In the genomic region with DNA sequence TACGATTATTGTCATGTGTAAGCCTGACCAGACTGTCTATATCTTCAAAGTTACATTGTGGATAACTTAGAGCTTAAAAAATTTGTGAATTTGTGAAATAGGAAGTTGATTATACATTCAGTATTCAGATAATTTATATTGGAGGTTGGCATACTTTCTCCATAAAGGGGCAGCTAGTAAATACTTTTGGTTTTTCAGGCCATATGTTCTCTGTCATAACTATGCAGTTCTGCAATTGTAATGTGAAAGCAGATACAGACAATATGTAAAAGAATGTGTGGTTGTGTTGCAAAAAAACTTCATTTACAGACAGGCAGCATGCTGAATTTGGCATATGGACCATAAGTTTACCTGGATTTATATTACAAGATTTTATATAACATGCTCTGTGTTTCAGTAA, we compare ENCODE assay signal across 17 cellular contexts. TPM values are rescaled to one million over a fixed set of nuclear protein-coding genes. Genes with fewer than 3 reads are reported as not detected.
DNase-seq lines count a peak whose midpoint lies in the region; ATAC-seq and TF ChIP-seq lines count a peak whose summit lies in the region.
"Had no signal": no experiment of that assay in that cellular context is flagged by ENCODE, and none has a peak within 500 bp of the region (broad histone marks: within the 10 kb centered on the region; RNA-seq: fewer than 3 reads in every experiment).

No MANE protein-coding gene starts in this region.

- no peak for TF ChIP-seq POLR2A in esophagus squamous epithelium (IDR thresholded peaks at IDR 0.05)

- H3K9me3 ChIP-seq in SK-N-MC (ENCODE audit: low read depth, low read length) (no peaks in the 10 kb centered on the region; the same call in 1 of the 2 replicates), lower lobe of right lung (no peaks in the 10 kb centered on the region), esophagus squamous epithelium (no peaks in the 10 kb centered on the region)
- H3K9me3 ChIP-seq: BE2C, Caco-2, HAP-1 had no signal

- peaks cover 90% of the 10 kb centered on the region for H3K36me3 ChIP-seq in SK-N-MC (ENCODE audit: insufficient read depth, low read length)
- H3K36me3 ChIP-seq in lower lobe of right lung, result peaks cover 64% of the 10 kb centered on the region
- peaks cover 0 to 93% (median 0%) of the 10 kb centered on the region in 3 donors for H3K36me3 ChIP-seq in esophagus squamous epithelium

- H3K4me3 ChIP-seq in AG10803 (ENCODE audit: low read length) (no peak overlapping the region), SK-N-MC (no peak overlapping the region), fibroblast of villous mesenchyme (ENCODE audit: low read depth, low read length) (no peak overlapping the region), lower lobe of right lung (no peak overlapping the region), esophagus squamous epithelium (no peak overlapping the region)
- H3K4me3 ChIP-seq: GM12878, GM23248, HAP-1 had no signal

- intact Hi-C loops in lower lobe of right lung (cut with DNase I) (no loop called here), esophagus squamous epithelium (cut with DNase I) (no loop called here)

- ATAC-seq in lower lobe of right lung, result no peak
- ATAC-seq: GM12878, HepG2 had no signal

- peak; percentile 59 for DNase-seq in AG10803 (ENCODE audit: low read depth)
- no peak for DNase-seq in SK-N-MC (ENCODE audit: low read depth, low spot score)
- DNase-seq in dedifferentiated amniotic fluid mesenchymal stem cell (ENCODE audit: extremely low spot score), result peak; percentile 24
- peak; percentile 73 for DNase-seq in fibroblast of villous mesenchyme (ENCODE audit: low read depth)
- DNase-seq in lower lobe of right lung, result no peak
- no peak for DNase-seq in GM13976 (ENCODE audit: low spot score)
- no peak for DNase-seq in esophagus squamous epithelium (lab: John Stamatoyannopoulos, UW)
- no peak for DNase-seq in NCI-H2081 treated with DMSO at 0.1 percent for 48 hours (lab: John Stamatoyannopoulos, UW)
- DNase-seq: 8988T; BE2C; C1 segment of cervical spinal cord; Caco-2; CD4-positive, CD25-positive, alpha-beta regulatory T cell; GM23248 had no signal

- no peak overlapping the region for H3K9ac ChIP-seq in SK-N-MC (ENCODE audit: insufficient read length)
- H3K9ac ChIP-seq: GM23248 had no signal

- no peaks in the 10 kb centered on the region for H3K27me3 ChIP-seq in lower lobe of right lung (ENCODE audit: low read depth)
- no peaks in the 10 kb centered on the region for H3K27me3 ChIP-seq in esophagus squamous epithelium
- H3K27me3 ChIP-seq: BE2C had no signal

- H3K27ac ChIP-seq in SK-N-MC, result peak overlapping the region; percentile 61; the same call in 1 of the 2 replicates
- H3K27ac ChIP-seq in lower lobe of right lung, result no peak overlapping the region
- H3K27ac ChIP-seq in esophagus squamous epithelium, result no peak overlapping the region
- H3K27ac ChIP-seq: GM23248 had no signal

- no peaks in the 10 kb centered on the region for H3K4me1 ChIP-seq in lower lobe of right lung
- H3K4me1 ChIP-seq in esophagus squamous epithelium, result no peaks in the 10 kb centered on the region
- H3K4me1 ChIP-seq: BE2C, Caco-2, HAP-1 had no signal

- in situ Hi-C loops in GM13976 (cut with MboI; ENCODE audit: low sequenced_read_pairs, unreplicated experiment), result no loop called here

- TF ChIP-seq CTCF in AG10803 (conservative IDR thresholded peaks at IDR 0.05; ENCODE audit: low read length) (no peak), fibroblast of villous mesenchyme (IDR thresholded peaks at IDR 0.05; ENCODE audit: insufficient read depth, low read depth, low read length) (no peak), lower lobe of right lung (IDR thresholded peaks at IDR 0.05) (no peak), GM13976 (IDR thresholded peaks at IDR 0.05; ENCODE audit: borderline replicate concordance, control extremely low read depth, extremely low read depth, insufficient read depth, missing control alignments) (no peak), esophagus squamous epithelium (IDR thresholded peaks at IDR 0.05) (no peak)

- WGBS in esophagus squamous epithelium, 2 donors, result 88 to 100% methylated on average over 1 of the region's 1 CpG

RNA-seq across cellular contexts. Expression of a gene that starts 29.3 kb away (rescaled TPM):
- total RNA-seq in fibroblast of villous mesenchyme, result 21.3 and 36.7 TPM in 2 replicates
- total RNA-seq in lower lobe of right lung, result 11.0 TPM
- 10 to 100 TPM in 2 of 4 donors, 1 to 10 TPM in 2; 2.3 to 17.0 (median 10.5) TPM for total RNA-seq in esophagus squamous epithelium

RNA-seq across cellular contexts. Expression of a gene that starts 42.8 kb away (rescaled TPM):
- total RNA-seq in fibroblast of villous mesenchyme (142 and 246 TPM in 2 replicates), lower lobe of right lung (216 TPM), esophagus squamous epithelium (100 to 1,000 TPM in 2 of 4 donors, 10 to 100 TPM in 2; 52.2 to 137 (median 78.6) TPM)

Comparison
In these comparisons a context has a peak if more than half of its experiments do, and no peak if none do; other contexts are left out.
1. DNase-seq: peak in AG10803 (single experiment), dedifferentiated amniotic fluid mesenchymal stem cell (single experiment) and fibroblast of villous mesenchyme (single experiment); none in SK-N-MC (single experiment), lower lobe of right lung (single experiment), GM13976 (single experiment), esophagus squamous epithelium (single experiment) and NCI-H2081 treated with DMSO at 0.1 percent for 48 hours (single experiment).